In genomic region chr11:133946541-133947297, GRCh38 we compare ENCODE assay signal across 8 cellular contexts. TPM values are rescaled to one million over a fixed set of nuclear protein-coding genes. Genes with fewer than 3 reads are reported as not detected.
DNase-seq lines count a peak whose midpoint lies in the region; ATAC-seq, FAIRE-seq and TF ChIP-seq lines count a peak whose summit lies in the region.

No MANE protein-coding gene starts in this region.

- H3K36me3 ChIP-seq in iPS-18a (ENCODE audit: control insufficient read depth, low read depth, low read length), result peaks cover 7% of the 10 kb centered on the region
- H3K36me3 ChIP-seq in tibial nerve, result no peaks in the 10 kb centered on the region

- no peak for FAIRE-seq in D721Med (lab: Jason Lieb, UNC)

- peaks cover 53% of the 10 kb centered on the region for H3K4me1 Mint-ChIP-seq in WTC11

- peak in 1 of 2 donors; percentile 9 for TF ChIP-seq EP300 in tibial nerve (IDR thresholded peaks at IDR 0.05)

- H3K9ac ChIP-seq in iPS-18a (ENCODE audit: low read length), result no peak overlapping the region

- POLR2A ChIA-PET in WTC11 (lab: Charles Lee), result no interaction called here

- H3K27me3 Mint-ChIP-seq in WTC11 (ENCODE audit: low read depth), result no peaks in the 10 kb centered on the region

- peak overlapping the region; percentile 13 for H3K4me3 ChIP-seq in iPS-18a (ENCODE audit: low read length)
- no peak overlapping the region for H3K4me3 ChIP-seq in tibial nerve

- no peak overlapping the region for H3K4me3 Mint-ChIP-seq in WTC11

- DNase-seq in D721Med (ENCODE audit: insufficient read length, low spot score) (peak; percentile 79), WTC11 (ENCODE audit: low spot score) (peak; percentile 43), UCSD-AML1 (lab: John Stamatoyannopoulos, UW; ENCODE audit: unreplicated experiment) (no peak), tibial nerve (ENCODE audit: low spot score in 2 of 2) (no peak)

- CTCF ChIA-PET in WTC11 (lab: Charles Lee), result interaction anchor here (0.7 to 3.7 kb wide), 24 partner anchors 11 to 164 kb away, joined by 3 to 37 read pairs (median 4); partner anchors contain the start of gene IGSF9B

- H3K9me3 ChIP-seq in iPS-18a (ENCODE audit: control insufficient read depth, low read depth, low read length) (no peaks in the 10 kb centered on the region), tibial nerve (no peaks in the 10 kb centered on the region)

- no peaks in the 10 kb centered on the region for H3K27me3 ChIP-seq in iPS-18a (ENCODE audit: control insufficient read depth, insufficient read depth, low read length)
- peaks cover 0 to 63% of the 10 kb centered on the region in 2 donors for H3K27me3 ChIP-seq in tibial nerve

- ATAC-seq in HG03354 (IDR thresholded peaks at IDR 0.05; ENCODE audit: poor library complexity, severe bottlenecking, unreplicated experiment) (peak; percentile 11), WTC11 (peak; percentile 5), HG03342 (IDR thresholded peaks at IDR 0.05; ENCODE audit: unreplicated experiment) (no peak), HG02870 (IDR thresholded peaks at IDR 0.05; ENCODE audit: unreplicated experiment) (no peak)

- 10 to 12% methylated on average over 18 to 22 of the region's 25 CpGs for WGBS in tibial nerve, 2 donors

- H3K9me3 Mint-ChIP-seq in WTC11, result no peaks in the 10 kb centered on the region

- H3K4me1 ChIP-seq in iPS-18a (ENCODE audit: control insufficient read depth, low read depth, low read length) (peaks cover 44% of the 10 kb centered on the region), tibial nerve (peaks cover 0 to 57% (median 25%) of the 10 kb centered on the region in 4 donors)

- TF ChIP-seq CTCF in D721Med (IDR thresholded peaks at IDR 0.05; ENCODE audit: insufficient read depth, missing control alignments) (no peak), WTC11 (IDR thresholded peaks at IDR 0.05) (no peak), tibial nerve (IDR thresholded peaks at IDR 0.05) (no peak)

- no peak for TF ChIP-seq POLR2A in tibial nerve (IDR thresholded peaks at IDR 0.05)

- no peak overlapping the region for H3K27ac Mint-ChIP-seq in WTC11

- H3K27ac ChIP-seq in iPS-18a (ENCODE audit: low read length), result no peak overlapping the region
- peak overlapping the region in 1 of 4 donors; percentile 51 for H3K27ac ChIP-seq in tibial nerve

- H3K36me3 Mint-ChIP-seq in WTC11, result peaks cover 27% of the 10 kb centered on the region

TF ChIP-seq in WTC11, 78 proteins besides CTCF, POLR2A, EP300 and RAD21:
- no peak for TF ChIP-seq SMAD3 (CRISPR knock-in tag; IDR thresholded peaks at IDR 0.05; ENCODE audit: borderline replicate concordance)
- no peak for TF ChIP-seq ZNF416 (CRISPR knock-in tag; IDR thresholded peaks at IDR 0.05)
- 0 out of 2 replicates have a peak, but pooled peaks have one; percentile 19 for TF ChIP-seq IRF1 (CRISPR knock-in tag; IDR thresholded peaks at IDR 0.05)
- TF ChIP-seq PRDM15 (CRISPR knock-in tag; IDR thresholded peaks at IDR 0.05), result 0 out of 2 replicates have a peak, but pooled peaks have one; percentile 17

RNA-seq across cellular contexts. Expression of gene IGSF9B, which starts 10.0 kb away (rescaled TPM):
- total RNA-seq in WTC11 (2021) (52.7 to 57.1 TPM (median 55.2 TPM) in 3 replicates), tibial nerve (1 to 10 TPM; 2.1 to 5.1 (median 2.8) TPM)

Comparison
In these comparisons a context has a peak if more than half of its experiments do, and no peak if none do; other contexts are left out.
1. DNase-seq: peak in D721Med (single experiment) and WTC11 (single experiment); none in UCSD-AML1 (single experiment) and tibial nerve (0 of 2).
2. ATAC-seq: peak in HG03354 (single experiment) and WTC11 (single experiment); none in HG03342 (single experiment) and HG02870 (single experiment).